In the genomic region with DNA sequence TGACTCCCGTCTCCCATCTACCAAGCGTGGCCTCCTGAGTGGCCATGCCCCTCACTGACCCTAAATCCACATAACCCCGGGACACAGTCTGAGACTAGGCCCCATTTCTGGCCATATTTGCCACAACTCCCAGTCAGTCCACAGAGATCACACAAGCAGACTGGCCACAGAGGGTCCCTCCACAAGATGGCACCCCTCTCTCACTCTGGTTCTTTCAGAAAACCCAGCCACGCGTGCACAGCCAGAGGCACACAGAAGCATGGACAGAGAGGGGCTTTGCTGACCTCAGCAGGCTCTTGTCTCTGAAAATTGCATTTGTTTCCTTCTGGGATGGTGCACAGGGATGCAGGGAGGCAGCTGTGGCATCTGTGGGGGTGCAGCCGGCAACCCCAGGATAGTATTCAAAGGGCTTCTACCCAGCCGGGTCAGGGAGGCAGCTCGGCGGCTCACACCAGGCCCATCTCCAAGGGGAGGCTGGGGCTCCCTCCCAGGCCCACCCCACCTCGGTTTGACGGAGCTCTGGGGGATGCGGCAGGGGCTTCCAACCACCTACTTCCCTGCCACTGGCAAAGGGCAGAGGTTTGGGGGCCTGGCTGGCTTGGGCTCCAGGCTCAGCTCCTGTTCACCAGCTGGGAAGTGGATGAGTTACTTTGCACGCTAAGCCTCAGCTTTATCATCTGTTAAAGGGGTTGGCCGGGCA, we compare ENCODE assay signal across 8 cellular contexts. TPM values are rescaled to one million over a fixed set of nuclear protein-coding genes. Genes with fewer than 3 reads are reported as not detected.
DNase-seq lines count a peak whose midpoint lies in the region; ATAC-seq and TF ChIP-seq lines count a peak whose summit lies in the region.

No MANE protein-coding gene starts in this region.

- peaks cover 42% of the 10 kb centered on the region for H3K27me3 Mint-ChIP-seq in HFFc6 (ENCODE audit: insufficient read depth)

- H3K4me3 ChIP-seq in psoas muscle (no peak overlapping the region), MM.1S (ENCODE audit: low read length) (no peak overlapping the region), coronary artery (no peak overlapping the region)

- H2AFZ ChIP-seq in MM.1S (ENCODE audit: low read length), result no peak overlapping the region

- H3K79me2 ChIP-seq in MM.1S (ENCODE audit: low read length), result no peaks in the 10 kb centered on the region

- no peak overlapping the region for H3K4me3 Mint-ChIP-seq in HFFc6

- intact Hi-C loops in head of caudate nucleus (cut with DNase I), result loop anchor here (5.0 kb wide), 1 partner anchor 218 kb away; no protein-coding TSS in a partner anchor
- intact Hi-C loops in psoas muscle (cut with DNase I), result loop anchor here in 1 of 2 donors (2.0 kb wide), 1 partner anchor 222 kb away; no protein-coding TSS in a partner anchor

- H3K9me2 ChIP-seq in MM.1S (replicated peaks; ENCODE audit: insufficient read depth, low read length), result no peaks in the 10 kb centered on the region

- TF ChIP-seq CTCF in HFFc6 (IDR thresholded peaks at IDR 0.05), result peak; percentile 65
- peak; percentile 44 for TF ChIP-seq CTCF in psoas muscle (IDR thresholded peaks at IDR 0.05)
- TF ChIP-seq CTCF in MM.1S (IDR thresholded peaks at IDR 0.05; ENCODE audit: low read length), result no peak
- no peak for TF ChIP-seq CTCF in coronary artery (IDR thresholded peaks at IDR 0.05)

- H3F3A ChIP-seq in MM.1S (ENCODE audit: insufficient read depth, low read length), result no peaks in the 10 kb centered on the region

- no peaks in the 10 kb centered on the region for H3K36me3 Mint-ChIP-seq in HFFc6 (ENCODE audit: low read depth)

- H3K27me3 ChIP-seq in psoas muscle (ENCODE audit: insufficient read depth in 3 of 3, low read length in 2 of 3) (no peaks in the 10 kb centered on the region), MM.1S (replicated peaks; ENCODE audit: insufficient read depth, low read length) (peaks cover 78% of the 10 kb centered on the region)

- H3K9me3 ChIP-seq in psoas muscle, result no peaks in the 10 kb centered on the region
- no peaks in the 10 kb centered on the region for H3K9me3 ChIP-seq in MM.1S (replicated peaks; ENCODE audit: insufficient read depth, low read length)

- H3K27ac Mint-ChIP-seq in HFFc6, result no peak overlapping the region

- no peaks in the 10 kb centered on the region for H4K20me1 ChIP-seq in MM.1S (ENCODE audit: insufficient read depth, low read length)

- H3K9me3 Mint-ChIP-seq in HFFc6, result no peaks in the 10 kb centered on the region

- H3K4me2 ChIP-seq in MM.1S (ENCODE audit: low read depth, low read length), result no peak overlapping the region

- H3K4me1 ChIP-seq in psoas muscle (no peaks in the 10 kb centered on the region), MM.1S (ENCODE audit: low read length) (no peaks in the 10 kb centered on the region)

- H3K36me3 ChIP-seq in psoas muscle (ENCODE audit: insufficient read depth in 1 of 2, low read depth in 1 of 2), result no peaks in the 10 kb centered on the region
- no peaks in the 10 kb centered on the region for H3K36me3 ChIP-seq in MM.1S (replicated peaks; ENCODE audit: insufficient read depth, low read length)

- WGBS in psoas muscle, 3 donors, result 59 to 67% (median 60%) methylated on average over 14 of the region's 14 CpGs

- H3K27ac ChIP-seq in psoas muscle (no peak overlapping the region), MM.1S (ENCODE audit: low read length) (no peak overlapping the region), coronary artery (no peak overlapping the region)

- no peaks in the 10 kb centered on the region for H3K4me1 Mint-ChIP-seq in HFFc6 (ENCODE audit: low read depth)

- peak; percentile 3 for DNase-seq in DMS 273 treated with DMSO at 0.1 percent for 48 hours (lab: John Stamatoyannopoulos, UW)
- DNase-seq in HFFc6, result peak; percentile 34
- DNase-seq in activated CD4-positive, alpha-beta T cell treated with anti-CD3 and anti-CD28 coated beads, Interleukin-2, amount 50 U/mL, for 1 hour, result peak; percentile 37
- DNase-seq in head of caudate nucleus, result peak; percentile 49 to 88 (median 74)
- DNase-seq in psoas muscle, result no peak
- no peak for DNase-seq in MM.1S
- no peak for DNase-seq in coronary artery (ENCODE audit: low spot score)
- DNase-seq in epidermal melanocyte (ENCODE audit: insufficient read length, low spot score), result no peak

- H3K9ac ChIP-seq in MM.1S (ENCODE audit: low read length), result no peak overlapping the region

- ATAC-seq in psoas muscle, result peak; percentile 46 to 76 (median 64)

RNA-seq across cellular contexts. Expression of a gene that starts 16.8 kb away (rescaled TPM):
- not detected for total RNA-seq in HFFc6 (2021; fragmentation: NEBNext Ultra II Directional; extraction: Animal tissue kit (Norgen Biotek cat#: 25700))
- 1 to 10 TPM; 3.0 to 6.3 (median 3.7) TPM for total RNA-seq in psoas muscle
- 1 to 10 TPM; 1.7 to 3.9 (median 2.6) TPM for polyA plus RNA-seq in psoas muscle

RNA-seq across cellular contexts. Expression of a gene that starts 27.3 kb away (rescaled TPM):
- total RNA-seq in HFFc6 (2021; fragmentation: NEBNext Ultra II Directional; extraction: Animal tissue kit (Norgen Biotek cat#: 25700)), result not detected
- not detected for total RNA-seq in psoas muscle
- not detected for polyA plus RNA-seq in psoas muscle

Comparison
In these comparisons a context has a peak if more than half of its experiments do, and no peak if none do; other contexts are left out.
1. DNase-seq: peak in DMS 273 treated with DMSO at 0.1 percent for 48 hours (single experiment), HFFc6 (single experiment), activated CD4-positive, alpha-beta T cell treated with anti-CD3 and anti-CD28 coated beads, Interleukin-2, amount 50 U/mL, for 1 hour (single experiment) and head of caudate nucleus (42 of 42); none in psoas muscle (0 of 2), MM.1S (single experiment), coronary artery (single experiment) and epidermal melanocyte (single experiment).
2. CTCF ChIP-seq: peak in HFFc6 (single experiment) and psoas muscle (single experiment); none in MM.1S (single experiment) and coronary artery (single experiment).
3. RNA of a gene that starts 16.8 kb away (total RNA-seq): 3.0 to 6.3 TPM in psoas muscle; not detected in HFFc6; every median in the first group is over 4 times any median in the second.